In genomic region chr9:113520109-113520642, GRCh38 we compare ENCODE assay signal across 8 cellular contexts. TPM values are rescaled to one million over a fixed set of nuclear protein-coding genes. Genes with fewer than 3 reads are reported as not detected.
DNase-seq lines count a peak whose midpoint lies in the region; ATAC-seq, FAIRE-seq and TF ChIP-seq lines count a peak whose summit lies in the region.

No MANE protein-coding gene starts in this region.

- H3K27me3 ChIP-seq in small intestine (ENCODE audit: control insufficient read depth in 2 of 2, insufficient read depth in 2 of 2, low read length in 2 of 2) = no peaks in the 10 kb centered on the region

- in situ Hi-C loops in GM13976 (cut with MboI; ENCODE audit: low sequenced_read_pairs, unreplicated experiment) = no loop called here

- peak overlapping the region; percentile 93 to 99 for H3K27ac ChIP-seq in small intestine (ENCODE audit: low read depth in 1 of 2, low read length in 1 of 2)

- peak overlapping the region in 1 of 2 donors; percentile 38 for H3K4me3 ChIP-seq in small intestine (ENCODE audit: low read depth in 1 of 2, low read length in 2 of 2)

- TF ChIP-seq CTCF in GM13976 (IDR thresholded peaks at IDR 0.05; ENCODE audit: borderline replicate concordance, control extremely low read depth, extremely low read depth, insufficient read depth, missing control alignments) (no peak), D721Med (IDR thresholded peaks at IDR 0.05; ENCODE audit: insufficient read depth, missing control alignments) (no peak)

- 15 to 52% (median 34%) methylated on average over 5 to 6 of the region's 6 CpGs for WGBS in small intestine, 3 donors

- peaks cover 0 to 2% of the 10 kb centered on the region in 2 donors for H3K36me3 ChIP-seq in small intestine (ENCODE audit: control insufficient read depth in 2 of 2, insufficient read depth in 2 of 2, low read length in 2 of 2)

- peak; percentile 75 for DNase-seq in GM13976 (ENCODE audit: low spot score)
- DNase-seq in activated CD4-positive, alpha-beta T cell treated with anti-CD3 and anti-CD28 coated beads for 4 hours = peak; percentile 54 to 59
- DNase-seq in dermis microvascular lymphatic vessel endothelial cell (ENCODE audit: low read depth in 2 of 2) = peak; percentile 58 to 96
- DNase-seq in small intestine = peak; percentile 73
- DNase-seq in cortex of kidney (lab: John Stamatoyannopoulos, UW) = no peak
- DNase-seq in D721Med (ENCODE audit: insufficient read length, low spot score) = no peak
- no peak for DNase-seq in iPS-NIHi7 (ENCODE audit: extremely low spot score)

- FAIRE-seq in small intestine (lab: Jason Lieb, UNC) = no peak
- FAIRE-seq in D721Med (lab: Jason Lieb, UNC) = no peak

- no peaks in the 10 kb centered on the region for H3K9me3 ChIP-seq in small intestine (ENCODE audit: control insufficient read depth, low read depth)

- ATAC-seq in GM21737 (IDR thresholded peaks at IDR 0.05; ENCODE audit: unreplicated experiment) = no peak

- peaks cover 25 to 43% of the 10 kb centered on the region in 2 donors for H3K4me1 ChIP-seq in small intestine (ENCODE audit: control insufficient read depth in 2 of 2, insufficient read depth in 1 of 2, low read depth in 1 of 2, low read length in 1 of 2)

RNA-seq across cellular contexts. Expression of gene RGS3, which starts 56.6 kb away (rescaled TPM):
- 180 and 185 TPM in 2 replicates for total RNA-seq in dermis microvascular lymphatic vessel endothelial cell
- polyA plus RNA-seq in small intestine = 10 to 100 TPM; 23.0 to 37.0 (median 27.6) TPM

Comparison
In these comparisons a context has a peak if more than half of its experiments do, and no peak if none do; other contexts are left out.
1. DNase-seq: peak in GM13976 (single experiment), activated CD4-positive, alpha-beta T cell treated with anti-CD3 and anti-CD28 coated beads for 4 hours (2 of 2), dermis microvascular lymphatic vessel endothelial cell (2 of 2) and small intestine (single experiment); none in cortex of kidney (single experiment), D721Med (single experiment) and iPS-NIHi7 (single experiment).